ENCODE assay signal across 8 cellular contexts in genomic region chr2:71466301-71467179, GRCh38. TPM values are rescaled to one million over a fixed set of nuclear protein-coding genes. Genes with fewer than 3 reads are reported as not detected.
DNase-seq lines count a peak whose midpoint lies in the region; ATAC-seq and TF ChIP-seq lines count a peak whose summit lies in the region.

No MANE protein-coding gene starts in this region.

- ATAC-seq in stimulated activated naive CD8-positive, alpha-beta T cell treated with anti-CD3 and anti-CD28 coated beads, Interleukin-15, Interleukin-2, amounts not matched to agents 100 U/mL and 50 U/mL, for 24 hours: peak; percentile 36
- ATAC-seq in GM18858 (IDR thresholded peaks at IDR 0.05; ENCODE audit: unreplicated experiment) (no peak), GM21786 (IDR thresholded peaks at IDR 0.05; ENCODE audit: unreplicated experiment) (no peak)

- in situ Hi-C loops in T47D (cut with HindIII; ENCODE audit: low pct_unique_long_range_greater_than_20kb, low sequenced_read_pairs): no loop called here

- peak overlapping the region; percentile 54 for H3K4me3 ChIP-seq in kidney epithelial cell (ENCODE audit: low read depth, low read length)

- peaks cover 15% of the 10 kb centered on the region for H3K27me3 ChIP-seq in kidney epithelial cell (ENCODE audit: control insufficient read depth, insufficient read depth, low read length)

- TF ChIP-seq CTCF in kidney epithelial cell (IDR thresholded peaks at IDR 0.05; ENCODE audit: insufficient read depth, low read length, poor library complexity, severe bottlenecking): no peak

- peaks cover 10% of the 10 kb centered on the region for H3K4me1 ChIP-seq in ES-I3 (ENCODE audit: insufficient read depth, low read length)

- peak; percentile 55 for DNase-seq in NCI-H1105 treated with DMSO at 0.1 percent for 48 hours (lab: John Stamatoyannopoulos, UW)
- DNase-seq in T47D (ENCODE audit: low read depth in 1 of 2, low spot score in 1 of 2): peak; percentile 31 to 63
- DNase-seq in kidney epithelial cell (ENCODE audit: low read depth): no peak
- peak; percentile 16 for DNase-seq in stimulated activated naive CD8-positive, alpha-beta T cell treated with anti-CD3 and anti-CD28 coated beads, Interleukin-15, Interleukin-2, amounts not matched to agents 100 U/mL and 50 U/mL, for 24 hours
- no peak for DNase-seq in pons (ENCODE audit: low spot score)

- H3K9me3 ChIP-seq in ES-I3 (ENCODE audit: control insufficient read depth, insufficient read depth, low read length): peaks cover 4% of the 10 kb centered on the region; the same call in 1 of the 2 replicates

- H3K9ac ChIP-seq in ES-I3 (ENCODE audit: low read depth, low read length): peak overlapping the region; percentile 50; the same call in 1 of the 2 replicates

- H3K36me3 ChIP-seq in ES-I3 (ENCODE audit: insufficient read depth, low read length) (no peaks in the 10 kb centered on the region), kidney epithelial cell (ENCODE audit: control insufficient read depth, insufficient read depth, low read length) (no peaks in the 10 kb centered on the region)

RNA-seq across cellular contexts. Expression of gene DYSF, which starts 13.2 kb away (rescaled TPM):
- 42.8 and 49.0 TPM in 2 replicates for total RNA-seq in kidney epithelial cell

Comparison
In these comparisons a context has a peak if more than half of its experiments do, and no peak if none do; other contexts are left out.
1. DNase-seq: peak in NCI-H1105 treated with DMSO at 0.1 percent for 48 hours (single experiment), T47D (2 of 2) and stimulated activated naive CD8-positive, alpha-beta T cell treated with anti-CD3 and anti-CD28 coated beads, Interleukin-15, Interleukin-2, amounts not matched to agents 100 U/mL and 50 U/mL, for 24 hours (single experiment); none in kidney epithelial cell (single experiment) and pons (single experiment).